9 cellular contexts compared by ENCODE assay signal in genomic region chr7:142338633-142339501, GRCh38.
DNase-seq lines count a peak whose midpoint lies in the region; ATAC-seq, FAIRE-seq and TF ChIP-seq lines count a peak whose summit lies in the region.
"Had no signal": no experiment of that assay in that cellular context is flagged by ENCODE, and none has a peak within 500 bp of the region (broad histone marks: within the 10 kb centered on the region; RNA-seq: fewer than 3 reads in every experiment).

No MANE protein-coding gene starts in this region.

- peak; percentile 65 for FAIRE-seq in K562 (lab: Jason Lieb, UNC)

- no peak for TF ChIP-seq EP300 in K562 (IDR thresholded peaks at IDR 0.05; ENCODE audit: low read length)

- no peaks in the 10 kb centered on the region for H3K9me3 ChIP-seq in K562 (replicated peaks; ENCODE audit: control insufficient read depth, insufficient read depth, low read depth, low read length)
- H3K9me3 ChIP-seq: BLaER1 treated with 17β-estradiol and CSF1 and Interleukin-3, amounts not matched to agents 10 nM and 100 nM had no signal

- no peak overlapping the region for H2AFZ ChIP-seq in K562 (ENCODE audit: low read depth, low read length)

- POLR2A ChIA-PET in K562 (lab: Yijun Ruan, JAX) = interaction anchor here (0.7 kb wide), 1 partner anchor 272 kb away, joined by 3 read pairs; no protein-coding TSS in a partner anchor

- no peak overlapping the region for H3K9ac ChIP-seq in K562 (ENCODE audit: insufficient read depth in 1 of 2, low read depth in 2 of 2, low read length in 2 of 2)
- H3K9ac ChIP-seq: BLaER1 treated with 17β-estradiol and CSF1 and Interleukin-3, amounts not matched to agents 10 nM and 100 nM had no signal

- H3K27ac Mint-ChIP-seq in progenitor cell of endocrine pancreas = no peak overlapping the region

- intact Hi-C loops in K562 (cut with micrococcal nuclease) = no loop called here

- peak; percentile 21 for DNase-seq in NCI-H2196 (lab: John Stamatoyannopoulos, UW; ENCODE audit: unreplicated experiment)
- no peak for DNase-seq in NCI-H2196 treated with DMSO at 0.1 percent for 48 hours (lab: John Stamatoyannopoulos, UW; ENCODE audit: unreplicated experiment)
- peak; percentile 67 for DNase-seq in NCI-H2029 (lab: John Stamatoyannopoulos, UW)
- DNase-seq in K562 (ENCODE audit: extremely low read depth in 1 of 4, low spot score in 3 of 4) = peak in 2 of 4 experiments; percentile 30 to 42
- DNase-seq in progenitor cell of endocrine pancreas (ENCODE audit: low spot score, unreplicated experiment) = no peak
- no peak for DNase-seq in DMS114 treated with DMSO at 0.1 percent for 48 hours (lab: John Stamatoyannopoulos, UW; ENCODE audit: unreplicated experiment)

- no peak overlapping the region for H3K4me2 ChIP-seq in K562 (ENCODE audit: insufficient read depth, low read length)

- ATAC-seq in K562 (peak; percentile 95), GM18868 (IDR thresholded peaks at IDR 0.05; ENCODE audit: unreplicated experiment) (no peak), GM19395 (IDR thresholded peaks at IDR 0.05; ENCODE audit: unreplicated experiment) (no peak)

- in situ Hi-C loops in K562 (cut with MboI) = no loop called here

- TF ChIP-seq POLR2A in K562 (conservative IDR thresholded peaks at IDR 0.05) = no peak

- CTCF ChIA-PET in K562 (lab: Yijun Ruan, JAX; ENCODE audit: low intra/inter-chr PET ratio) = no interaction called here

- 2% methylated on average over 6 of the region's 6 CpGs for WGBS in K562 (ENCODE audit: insufficient coverage, low coverage, missing lambda C conversion rate)

- no peaks in the 10 kb centered on the region for H4K20me1 ChIP-seq in K562 (replicated peaks; ENCODE audit: control insufficient read depth, insufficient read depth, low read length)
- H4K20me1 ChIP-seq: BLaER1 treated with 17β-estradiol and CSF1 and Interleukin-3, amounts not matched to agents 10 nM and 100 nM had no signal

- no peaks in the 10 kb centered on the region for H3K79me2 ChIP-seq in K562 (ENCODE audit: control insufficient read depth, insufficient read depth, low read length)

- no peaks in the 10 kb centered on the region for H3K36me3 ChIP-seq in K562 (ENCODE audit: control insufficient read depth, insufficient read depth, low read length)
- H3K36me3 ChIP-seq: BLaER1 treated with 17β-estradiol and CSF1 and Interleukin-3, amounts not matched to agents 10 nM and 100 nM had no signal

- TF ChIP-seq RAD21 in K562 (CRISPR knock-in tag; conservative IDR thresholded peaks at IDR 0.05 in 1 of 2, IDR thresholded peaks at IDR 0.05 in 1 of 2) = no peak

- no peaks in the 10 kb centered on the region for H3K9me1 ChIP-seq in K562 (ENCODE audit: control insufficient read depth, insufficient read depth, low read length)

- H3K9me3 Mint-ChIP-seq in progenitor cell of endocrine pancreas (ENCODE audit: low read depth) = no peaks in the 10 kb centered on the region

- no peaks in the 10 kb centered on the region for H3K4me1 Mint-ChIP-seq in progenitor cell of endocrine pancreas (ENCODE audit: low read depth)

- no peak overlapping the region for H3K4me3 Mint-ChIP-seq in progenitor cell of endocrine pancreas (ENCODE audit: low read depth)

- no peaks in the 10 kb centered on the region for H3K4me1 ChIP-seq in K562 (replicated peaks in 1 of 2; ENCODE audit: control insufficient read depth in 2 of 2, insufficient read depth in 2 of 2, low read length in 2 of 2)

- H3K4me3 ChIP-seq in K562 = no peak overlapping the region
- H3K4me3 ChIP-seq: BLaER1 treated with 17β-estradiol and CSF1 and Interleukin-3, amounts not matched to agents 10 nM and 100 nM had no signal

- TF ChIP-seq CTCF in K562 (IDR thresholded peaks at IDR 0.05 in 2 of 3, conservative IDR thresholded peaks at IDR 0.05 in 1 of 3; ENCODE audit: insufficient read depth in 2 of 3, low read depth in 1 of 3, low read length in 3 of 3) = peak; percentile 53 to 70 (median 57)
- TF ChIP-seq CTCF in progenitor cell of endocrine pancreas (IDR thresholded peaks at IDR 0.05; ENCODE audit: unreplicated experiment) = peak; percentile 53

- H3K27me3 ChIP-seq in K562 (ENCODE audit: control insufficient read depth in 2 of 2, insufficient read depth in 2 of 2, low read length in 2 of 2) = no peaks in the 10 kb centered on the region
- H3K27me3 ChIP-seq: BLaER1 treated with 17β-estradiol and CSF1 and Interleukin-3, amounts not matched to agents 10 nM and 100 nM had no signal

- H3K27ac ChIP-seq in K562 (ENCODE audit: extremely low read depth, low read depth, low read length) = no peak overlapping the region
- H3K27ac ChIP-seq: BLaER1 treated with 17β-estradiol and CSF1 and Interleukin-3, amounts not matched to agents 10 nM and 100 nM had no signal

- BruUV-seq in K562 (replicated peaks; lab: Mats Ljungman, UMichigan) = no TSS peak

- peaks cover 6% of the 10 kb centered on the region for H3K27me3 Mint-ChIP-seq in progenitor cell of endocrine pancreas

- H3K36me3 Mint-ChIP-seq in progenitor cell of endocrine pancreas (ENCODE audit: insufficient read depth) = no peaks in the 10 kb centered on the region

TF ChIP-seq in K562, 482 proteins besides CTCF, POLR2A, EP300 and RAD21:
- TF ChIP-seq HDGF (IDR thresholded peaks at IDR 0.05) = no peak
- TF ChIP-seq NFIC (IDR thresholded peaks at IDR 0.05) = 0 out of 2 replicates have a peak, but pooled peaks have one; percentile 30

Comparison
In these comparisons a context has a peak if more than half of its experiments do, and no peak if none do; other contexts are left out.
1. DNase-seq: peak in NCI-H2196 (single experiment) and NCI-H2029 (single experiment); none in NCI-H2196 treated with DMSO at 0.1 percent for 48 hours (single experiment), progenitor cell of endocrine pancreas (single experiment) and DMS114 treated with DMSO at 0.1 percent for 48 hours (single experiment).